In genomic region chr18:11980555-11981382, GRCh38 we compare ENCODE assay signal across 8 cellular contexts.
DNase-seq lines count a peak whose midpoint lies in the region; ATAC-seq and TF ChIP-seq lines count a peak whose summit lies in the region.

No MANE protein-coding gene starts in this region.

- H3K9me3 ChIP-seq in mucosa of rectum (ENCODE audit: control insufficient read depth in 2 of 2, low read length in 2 of 2): no peaks in the 10 kb centered on the region

- H3K27ac ChIP-seq in mucosa of rectum (ENCODE audit: low read depth in 2 of 2, low read length in 2 of 2): peak overlapping the region; percentile 96 to 98

- peak; percentile 85 for ATAC-seq in GM21526 (IDR thresholded peaks at IDR 0.05; ENCODE audit: low FRiP score, unreplicated experiment)

- peak overlapping the region; percentile 65 to 74 for H3K4me3 ChIP-seq in mucosa of rectum (ENCODE audit: low read length in 2 of 2)

- H3K9ac ChIP-seq in mucosa of rectum (ENCODE audit: low read depth in 1 of 2, low read length in 2 of 2): peak overlapping the region; percentile 78 to 81

- DNase-seq in DMS153 (lab: John Stamatoyannopoulos, UW) (peak; percentile 87), HuH-7 (ENCODE audit: low spot score) (peak; percentile 100), OCI-M1 (lab: John Stamatoyannopoulos, UW) (peak; percentile 94), erythroblast (lab: John Stamatoyannopoulos, UW) (peak; percentile 99 to 100)
- peak; percentile 94 for DNase-seq in activated T-cell treated with anti-CD3 and anti-CD28 coated beads, Interleukin-2, amount 50 U/mL, for 1 hour
- peak; percentile 82 to 89 for DNase-seq in stimulated activated CD8-positive, alpha-beta memory T cell treated with anti-CD3 and anti-CD28 coated beads, Interleukin-4, amount 100 ng/mL, for 4 hours (ENCODE audit: low read depth in 2 of 2, low spot score in 1 of 2)

- H3K4me1 ChIP-seq in mucosa of rectum (ENCODE audit: control insufficient read depth in 2 of 2, insufficient read depth in 2 of 2, low read length in 2 of 2): peaks cover 3 to 25% of the 10 kb centered on the region in 2 donors

- peak; percentile 68 for TF ChIP-seq POLR2A in erythroblast (IDR thresholded peaks at IDR 0.05; ENCODE audit: low read length)

- H3K27me3 ChIP-seq in mucosa of rectum (ENCODE audit: control insufficient read depth in 2 of 2, insufficient read depth in 2 of 2, low read length in 2 of 2): no peaks in the 10 kb centered on the region

- H3K36me3 ChIP-seq in mucosa of rectum (ENCODE audit: control insufficient read depth in 2 of 2, insufficient read depth in 2 of 2, low read length in 2 of 2): no peaks in the 10 kb centered on the region

Comparison
In these comparisons a context has a peak if more than half of its experiments do, and no peak if none do; other contexts are left out.
1. Peak in every context shown above with its lines: DNase-seq, ATAC-seq, H3K4me3 ChIP-seq and H3K27ac ChIP-seq.